8 cellular contexts compared by ENCODE assay signal in the genomic region with DNA sequence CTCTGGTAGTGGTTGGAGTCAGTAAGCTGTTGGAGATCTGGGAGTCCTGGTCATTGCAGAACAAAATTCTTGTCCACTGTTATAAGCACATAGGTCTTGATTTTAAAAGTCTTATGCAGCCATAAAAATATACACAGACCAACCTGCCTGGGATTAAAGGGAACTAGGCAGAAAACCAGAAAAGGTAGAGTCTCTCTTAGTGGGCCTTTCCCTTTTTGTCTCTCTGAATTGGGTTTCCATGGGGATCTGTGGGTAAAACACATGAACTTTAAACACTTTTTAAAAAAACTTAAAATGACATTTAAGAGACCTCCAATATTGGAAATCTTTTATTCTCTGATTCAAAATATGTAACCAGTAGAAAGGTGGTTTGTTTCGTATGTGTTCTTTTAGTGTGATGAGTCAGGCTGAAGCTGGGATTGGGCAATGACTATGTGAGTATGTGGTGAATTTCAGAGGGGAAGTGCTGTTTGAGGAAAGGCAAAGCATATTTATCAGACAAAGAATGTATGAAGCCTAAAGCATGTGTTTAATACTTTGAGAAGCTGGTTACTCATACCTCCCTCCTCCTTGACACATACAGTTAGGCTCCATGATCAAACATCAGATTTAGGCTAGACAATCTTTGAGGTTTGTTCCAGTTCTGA. TPM values are rescaled to one million over a fixed set of nuclear protein-coding genes. Genes with fewer than 3 reads are reported as not detected.
DNase-seq lines count a peak whose midpoint lies in the region; ATAC-seq and TF ChIP-seq lines count a peak whose summit lies in the region.
"Had no signal": no experiment of that assay in that cellular context is flagged by ENCODE, and none has a peak within 500 bp of the region (broad histone marks: within the 10 kb centered on the region; RNA-seq: fewer than 3 reads in every experiment).

No MANE protein-coding gene starts in this region.

- no peak for TF ChIP-seq CTCF in chondrocyte (IDR thresholded peaks at IDR 0.05)
- TF ChIP-seq CTCF in retinal pigment epithelial cell (conservative IDR thresholded peaks at IDR 0.05; ENCODE audit: low read depth, low read length), result no peak

- H3K9me3 ChIP-seq in GM23248 (ENCODE audit: low read depth) (no peaks in the 10 kb centered on the region), T-helper 17 cell (ENCODE audit: control insufficient read depth, low read length, poor library complexity, severe bottlenecking) (no peaks in the 10 kb centered on the region)

- no peaks in the 10 kb centered on the region for H3K9me2 ChIP-seq in GM23248 (ENCODE audit: insufficient read depth)

- H3K9me3 Mint-ChIP-seq in chondrocyte (ENCODE audit: low read depth), result peaks cover 4% of the 10 kb centered on the region
- H3K9me3 Mint-ChIP-seq: activated naive CD4-positive, alpha-beta T cell treated with anti-CD3 and anti-CD28 coated beads, Interleukin-2, amount 10 ng/mL, durations not matched to agents 7 days and 5 days had no signal

- no peaks in the 10 kb centered on the region for H4K20me1 ChIP-seq in GM23248 (ENCODE audit: insufficient read depth)

- H3K27ac ChIP-seq in GM23248, result peak overlapping the region; percentile 78

- H3K4me2 ChIP-seq in GM23248 (ENCODE audit: unreplicated experiment), result peak overlapping the region; percentile 20

- H3K4me3 Mint-ChIP-seq in chondrocyte (ENCODE audit: unreplicated experiment) (no peak overlapping the region), T-helper 17 cell (no peak overlapping the region)
- H3K4me3 Mint-ChIP-seq: activated naive CD4-positive, alpha-beta T cell treated with anti-CD3 and anti-CD28 coated beads, Interleukin-2, amount 10 ng/mL, durations not matched to agents 7 days and 5 days had no signal

- H3F3A ChIP-seq in GM23248 (ENCODE audit: insufficient read depth), result peaks cover 35% of the 10 kb centered on the region

- H3K27me3 Mint-ChIP-seq in chondrocyte (ENCODE audit: low read depth), result no peaks in the 10 kb centered on the region
- H3K27me3 Mint-ChIP-seq in T-helper 17 cell, result no peaks in the 10 kb centered on the region
- H3K27me3 Mint-ChIP-seq: activated naive CD4-positive, alpha-beta T cell treated with anti-CD3 and anti-CD28 coated beads, Interleukin-2, amount 10 ng/mL, durations not matched to agents 7 days and 5 days had no signal

- 0 to 3% methylated on average over 1 of the region's 1 CpG for whole genome bisulfite sequencing in GM23248 (ENCODE audit: low coverage in 1 of 2, low lambda C conversion rate in 2 of 2, missing lambda C conversion rate in 2 of 2), 2 experiments

- no peak overlapping the region for H2AFZ ChIP-seq in GM23248

- intact Hi-C loops in posterior cingulate gyrus (cut with DNase I), result no loop called here

- peaks cover 33% of the 10 kb centered on the region for H3K4me1 ChIP-seq in GM23248 (ENCODE audit: insufficient read depth)

- H3K27ac Mint-ChIP-seq in chondrocyte (ENCODE audit: unreplicated experiment) (peak overlapping the region; percentile 43), T-helper 17 cell (no peak overlapping the region)
- H3K27ac Mint-ChIP-seq: activated naive CD4-positive, alpha-beta T cell treated with anti-CD3 and anti-CD28 coated beads, Interleukin-2, amount 10 ng/mL, durations not matched to agents 7 days and 5 days had no signal

- H3K36me3 Mint-ChIP-seq in chondrocyte (ENCODE audit: low read depth), result no peaks in the 10 kb centered on the region
- H3K36me3 Mint-ChIP-seq in T-helper 17 cell (ENCODE audit: low read depth), result no peaks in the 10 kb centered on the region
- H3K36me3 Mint-ChIP-seq: activated naive CD4-positive, alpha-beta T cell treated with anti-CD3 and anti-CD28 coated beads, Interleukin-2, amount 10 ng/mL, durations not matched to agents 7 days and 5 days had no signal

- peaks cover 33% of the 10 kb centered on the region for H3K79me2 ChIP-seq in GM23248 (ENCODE audit: insufficient read depth)

- peaks cover 19% of the 10 kb centered on the region for H3K4me1 Mint-ChIP-seq in chondrocyte (ENCODE audit: low read depth)
- H3K4me1 Mint-ChIP-seq in T-helper 17 cell, result peaks cover 5% of the 10 kb centered on the region
- H3K4me1 Mint-ChIP-seq: activated naive CD4-positive, alpha-beta T cell treated with anti-CD3 and anti-CD28 coated beads, Interleukin-2, amount 10 ng/mL, durations not matched to agents 7 days and 5 days had no signal

- no peaks in the 10 kb centered on the region for H3K36me3 ChIP-seq in GM23248 (ENCODE audit: low read depth)

- in situ Hi-C loops in GM23248 (cut with MboI), result no loop called here

- ATAC-seq in HG03135 (IDR thresholded peaks at IDR 0.05; ENCODE audit: unreplicated experiment) (no peak), T-helper 17 cell (no peak)

- H3K4me3 ChIP-seq in GM23248, result no peak overlapping the region
- H3K4me3 ChIP-seq in retinal pigment epithelial cell (ENCODE audit: low read length), result no peak overlapping the region

- DNase-seq in GM23248 (peak; percentile 90), NOMO-1 (lab: John Stamatoyannopoulos, UW; ENCODE audit: unreplicated experiment in 2 of 2) (peak; percentile 63 to 85), chondrocyte (ENCODE audit: low spot score) (no peak), retinal pigment epithelial cell (ENCODE audit: low read depth) (peak; percentile 57), posterior cingulate gyrus (no peak), T-helper 17 cell (no peak)
- DNase-seq: activated naive CD4-positive, alpha-beta T cell treated with anti-CD3 and anti-CD28 coated beads, Interleukin-2, amount 10 ng/mL, durations not matched to agents 7 days and 5 days had no signal

- no peaks in the 10 kb centered on the region for H3K27me3 ChIP-seq in GM23248 (replicated peaks; ENCODE audit: insufficient read depth)

- H3K9ac ChIP-seq in GM23248, result no peak overlapping the region

RNA-seq across cellular contexts. Expression of gene SLC16A2, which starts 29.6 kb away (rescaled TPM):
- 53.0 and 55.3 TPM in 2 replicates for total RNA-seq in GM23248 (2014; rRNA removed; shearing (Covaris generic))
- polyA plus RNA-seq in GM23248 (2016; fragmentation: Nextera tagmentation; extraction: Ambion mirVana), result 55.6 and 56.8 TPM in 2 replicates
- total RNA-seq in chondrocyte, result 17.7 to 23.1 TPM (median 18.3 TPM) in 3 replicates
- under 1 TPM; 0.10 to 0.12 TPM for total RNA-seq in T-helper 17 cell

Comparison
In these comparisons a context has a peak if more than half of its experiments do, and no peak if none do; other contexts are left out.
1. DNase-seq: peak in GM23248 (single experiment), NOMO-1 (2 of 2) and retinal pigment epithelial cell (single experiment); none in chondrocyte (single experiment), posterior cingulate gyrus (0 of 10) and T-helper 17 cell (0 of 3).
2. RNA of gene SLC16A2, which starts 29.6 kb away (total RNA-seq): 53.0 to 55.3 TPM in GM23248 and 17.7 to 23.1 TPM in chondrocyte; 0.10 to 0.12 TPM in T-helper 17 cell; every median in the first group is over 10 times any median in the second.